In genomic region chr9:95552814-95553546, GRCh38 we compare ENCODE assay signal across 9 cellular contexts. TPM values are rescaled to one million over a fixed set of nuclear protein-coding genes. Genes with fewer than 3 reads are reported as not detected.
DNase-seq lines count a peak whose midpoint lies in the region; ATAC-seq, FAIRE-seq and TF ChIP-seq lines count a peak whose summit lies in the region.
"Had no signal": no experiment of that assay in that cellular context is flagged by ENCODE, and none has a peak within 500 bp of the region (broad histone marks: within the 10 kb centered on the region; RNA-seq: fewer than 3 reads in every experiment).

No MANE protein-coding gene starts in this region.

- H3K9me3 ChIP-seq in CD8-positive, alpha-beta T cell (ENCODE audit: low read length) = no peaks in the 10 kb centered on the region
- no peaks in the 10 kb centered on the region for H3K9me3 ChIP-seq in pancreas

- no peak overlapping the region for H3K27ac ChIP-seq in CD8-positive, alpha-beta T cell (ENCODE audit: low read depth, low read length)
- no peak overlapping the region for H3K27ac ChIP-seq in pancreas
- H3K27ac ChIP-seq: BLaER1 treated with 17β-estradiol and CSF1 and Interleukin-3, amounts not matched to agents 10 nM and 100 nM had no signal

- TF ChIP-seq CTCF in CD8-positive, alpha-beta T cell (IDR thresholded peaks at IDR 0.05) = no peak
- TF ChIP-seq CTCF in pancreas (IDR thresholded peaks at IDR 0.05) = no peak

- no peaks in the 10 kb centered on the region for H3K9me3 Mint-ChIP-seq in CD8-positive, alpha-beta T cell
- H3K9me3 Mint-ChIP-seq in T-helper 2 cell treated with Interferon-gamma antibody and Interleukin-4, amounts not matched to agents 5 μg/mL and 100 μg/mL, for 36 hours = no peaks in the 10 kb centered on the region

- no peak for FAIRE-seq in pancreas (lab: Jason Lieb, UNC)

- intact Hi-C loops in CD8-positive, alpha-beta T cell (cut with DNase I, micrococcal nuclease) = loop anchor here in 1 of 2 experiments (2.0 kb wide), 1 partner anchor 58 kb away; no protein-coding TSS in a partner anchor
- intact Hi-C loops in Right ventricle myocardium superior (cut with DNase I) (no loop called here), pancreas (cut with DNase I) (no loop called here)

- ATAC-seq in CD8-positive, alpha-beta T cell = peak; percentile 94
- ATAC-seq in Right ventricle myocardium superior (ENCODE audit: poor library complexity) (peak; percentile 83), pancreas (peak; percentile 75 to 92 (median 79))

- no peak overlapping the region for H3K27ac Mint-ChIP-seq in CD8-positive, alpha-beta T cell
- H3K27ac Mint-ChIP-seq in T-helper 2 cell treated with Interferon-gamma antibody and Interleukin-4, amounts not matched to agents 5 μg/mL and 100 μg/mL, for 36 hours = no peak overlapping the region

- CTCF ChIA-PET in CD8-positive, alpha-beta T cell (lab: Charles Lee) = interaction anchor here (1.0 kb wide), 1 partner anchor 10 kb away, joined by 4 read pairs; no protein-coding TSS in a partner anchor

- 24 to 27% methylated on average over 43 of the region's 43 CpGs for WGBS in pancreas, 2 donors

- H3K4me3 ChIP-seq in CD8-positive, alpha-beta T cell (ENCODE audit: low read depth, low read length) = no peak overlapping the region
- peak overlapping the region in 3 of 4 donors; percentile 5 to 31 (median 23) for H3K4me3 ChIP-seq in pancreas
- H3K4me3 ChIP-seq: BLaER1 treated with 17β-estradiol and CSF1 and Interleukin-3, amounts not matched to agents 10 nM and 100 nM had no signal

- peaks cover 6% of the 10 kb centered on the region for H3K4me1 Mint-ChIP-seq in CD8-positive, alpha-beta T cell (ENCODE audit: low read depth)
- peaks cover 3% of the 10 kb centered on the region for H3K4me1 Mint-ChIP-seq in T-helper 2 cell treated with Interferon-gamma antibody and Interleukin-4, amounts not matched to agents 5 μg/mL and 100 μg/mL, for 36 hours (ENCODE audit: low read depth)

- POLR2A ChIA-PET in CD8-positive, alpha-beta T cell (lab: Charles Lee) = no interaction called here

- peak in 2 of 7 experiments; percentile 45 to 74 for DNase-seq in CD8-positive, alpha-beta T cell
- DNase-seq in activated T-cell treated with anti-CD3 and anti-CD28 coated beads for 4 hours = peak; percentile 4
- peak; percentile 71 for DNase-seq in Right ventricle myocardium superior
- DNase-seq in pancreas = peak in 4 of 6 donors; percentile 16 to 68 (median 48)
- DNase-seq in T-helper 1 cell = no peak
- no peak for DNase-seq in NCI-H1930 (lab: John Stamatoyannopoulos, UW)
- DNase-seq in CD1c-positive myeloid dendritic cell (ENCODE audit: extremely low spot score) = no peak
- no peak for DNase-seq in T-helper 2 cell treated with Interferon-gamma antibody and Interleukin-4, amounts not matched to agents 5 μg/mL and 100 μg/mL, for 36 hours (ENCODE audit: low spot score)

- H3K27me3 Mint-ChIP-seq in CD8-positive, alpha-beta T cell (ENCODE audit: low read depth) = peaks cover 43% of the 10 kb centered on the region
- peaks cover 44% of the 10 kb centered on the region for H3K27me3 Mint-ChIP-seq in T-helper 2 cell treated with Interferon-gamma antibody and Interleukin-4, amounts not matched to agents 5 μg/mL and 100 μg/mL, for 36 hours (ENCODE audit: low read depth)

- H3K36me3 ChIP-seq in CD8-positive, alpha-beta T cell (ENCODE audit: insufficient read depth, low read length) = no peaks in the 10 kb centered on the region
- H3K36me3 ChIP-seq in pancreas = no peaks in the 10 kb centered on the region
- H3K36me3 ChIP-seq: BLaER1 treated with 17β-estradiol and CSF1 and Interleukin-3, amounts not matched to agents 10 nM and 100 nM had no signal

- no peaks in the 10 kb centered on the region for H3K36me3 Mint-ChIP-seq in CD8-positive, alpha-beta T cell
- H3K36me3 Mint-ChIP-seq in T-helper 2 cell treated with Interferon-gamma antibody and Interleukin-4, amounts not matched to agents 5 μg/mL and 100 μg/mL, for 36 hours (ENCODE audit: low read depth) = no peaks in the 10 kb centered on the region

- H3K27me3 ChIP-seq in CD8-positive, alpha-beta T cell (ENCODE audit: insufficient read depth, low read length) = no peaks in the 10 kb centered on the region
- no peaks in the 10 kb centered on the region for H3K27me3 ChIP-seq in pancreas
- H3K27me3 ChIP-seq: BLaER1 treated with 17β-estradiol and CSF1 and Interleukin-3, amounts not matched to agents 10 nM and 100 nM had no signal

- H3K4me1 ChIP-seq in CD8-positive, alpha-beta T cell (ENCODE audit: insufficient read depth, low read length) = no peaks in the 10 kb centered on the region
- H3K4me1 ChIP-seq in pancreas = no peaks in the 10 kb centered on the region
- H3K4me1 ChIP-seq: BLaER1 treated with 17β-estradiol and CSF1 and Interleukin-3, amounts not matched to agents 10 nM and 100 nM had no signal

- peak overlapping the region; percentile 38 for H3K4me3 Mint-ChIP-seq in CD8-positive, alpha-beta T cell
- no peak overlapping the region for H3K4me3 Mint-ChIP-seq in T-helper 2 cell treated with Interferon-gamma antibody and Interleukin-4, amounts not matched to agents 5 μg/mL and 100 μg/mL, for 36 hours

RNA-seq across cellular contexts. Expression of gene PTCH1, which starts 36.2 kb away (rescaled TPM):
- 10 to 100 TPM; 11.8 to 13.7 TPM for total RNA-seq in CD8-positive, alpha-beta T cell
- 9.8 TPM for total RNA-seq in Right ventricle myocardium superior
- 10 to 100 TPM; 11.6 to 22.6 (median 16.5) TPM for total RNA-seq in pancreas
- 1 to 10 TPM; 5.4 to 7.2 TPM for polyA plus RNA-seq in pancreas

Comparison
In these comparisons a context has a peak if more than half of its experiments do, and no peak if none do; other contexts are left out.
1. DNase-seq: peak in activated T-cell treated with anti-CD3 and anti-CD28 coated beads for 4 hours (single experiment), Right ventricle myocardium superior (single experiment) and pancreas (4 of 6); none in T-helper 1 cell (0 of 5), NCI-H1930 (0 of 2), CD1c-positive myeloid dendritic cell (single experiment) and T-helper 2 cell treated with Interferon-gamma antibody and Interleukin-4, amounts not matched to agents 5 μg/mL and 100 μg/mL, for 36 hours (single experiment).
2. Peak in every context shown above with its lines, with median percentiles within 50 percentile points of each other: ATAC-seq.